ENCODE assay signal across 20 cellular contexts in genomic region chr10:118291122-118291521, GRCh38. TPM values are rescaled to one million over a fixed set of nuclear protein-coding genes. Genes with fewer than 3 reads are reported as not detected.
DNase-seq lines count a peak whose midpoint lies in the region; ATAC-seq, FAIRE-seq and TF ChIP-seq lines count a peak whose summit lies in the region.
"Had no signal": no experiment of that assay in that cellular context is flagged by ENCODE, and none has a peak within 500 bp of the region (broad histone marks: within the 10 kb centered on the region; RNA-seq: fewer than 3 reads in every experiment).

No MANE protein-coding gene starts in this region.

- peak; percentile 63 for ATAC-seq in PC-3
- peak; percentile 52 for ATAC-seq in left colon
- no peak for ATAC-seq in GM18870 (IDR thresholded peaks at IDR 0.05; ENCODE audit: unreplicated experiment)

- CTCF ChIA-PET in PC-3 (lab: Charles Lee), result no interaction called here

- no peaks in the 10 kb centered on the region for H3K9me3 ChIP-seq in PC-3 (ENCODE audit: low read length)

- no peaks in the 10 kb centered on the region for H3K79me2 ChIP-seq in PC-3 (ENCODE audit: low read length)

- H3K4me3 ChIP-seq in PC-3 (ENCODE audit: low read length) (no peak overlapping the region), bronchial epithelial cell (ENCODE audit: low read depth, low read length) (no peak overlapping the region)
- H3K4me3 ChIP-seq: GM23248 had no signal

- H3K9ac ChIP-seq in PC-3 (ENCODE audit: low read length), result no peak overlapping the region
- H3K9ac ChIP-seq: GM23248 had no signal

- no peak overlapping the region for H3K4me2 ChIP-seq in PC-3 (ENCODE audit: low read length)

- no peaks in the 10 kb centered on the region for H3K36me3 ChIP-seq in PC-3 (ENCODE audit: low read depth, low read length)
- H3K36me3 ChIP-seq in bronchial epithelial cell (ENCODE audit: control insufficient read depth, insufficient read depth, low read length), result no peaks in the 10 kb centered on the region

- intact Hi-C loops in PC-3 (cut with micrococcal nuclease) (no loop called here), left colon (cut with DNase I, micrococcal nuclease) (no loop called here)

- peaks cover 6% of the 10 kb centered on the region for H3K27me3 ChIP-seq in PC-3 (ENCODE audit: low read length)
- no peaks in the 10 kb centered on the region for H3K27me3 ChIP-seq in bronchial epithelial cell (ENCODE audit: control insufficient read depth, insufficient read depth, low read length)

- POLR2A ChIA-PET in PC-3 (lab: Charles Lee; ENCODE audit: unreplicated experiment), result no interaction called here

- TF ChIP-seq CTCF in PC-3 (conservative IDR thresholded peaks at IDR 0.05; ENCODE audit: low read depth, low read length) (no peak), bronchial epithelial cell (IDR thresholded peaks at IDR 0.05; ENCODE audit: insufficient read depth, low read length, severe bottlenecking) (no peak)

- DNase-seq in PC-3 (no peak), bronchial epithelial cell (ENCODE audit: low read depth) (peak; percentile 36), left colon (no peak), NAMALWA (ENCODE audit: low spot score) (no peak)
- no peak for DNase-seq in stimulated activated CD4-positive, alpha-beta T cell treated with anti-CD3 and anti-CD28 coated beads, Interleukin-12 subunit alpha, Interleukin-12 subunit beta, amount 100 ng/mL, for 4 hours
- DNase-seq: C1 segment of cervical spinal cord; Calu3; CD4-positive, alpha-beta memory T cell; COR-L47; DMS53; DMS79 treated with DMSO at 0.1 percent for 48 hours; GF-D8; GM23248; H7; HCEC 1CT had no signal

- no peaks in the 10 kb centered on the region for H3K9me2 ChIP-seq in PC-3 (replicated peaks; ENCODE audit: low read length)

- no peaks in the 10 kb centered on the region for H4K20me1 ChIP-seq in PC-3 (ENCODE audit: low read length)

- H2AFZ ChIP-seq in PC-3 (ENCODE audit: low read length), result no peak overlapping the region
- H2AFZ ChIP-seq: GM23248 had no signal

- no peaks in the 10 kb centered on the region for H3K4me1 ChIP-seq in PC-3 (ENCODE audit: insufficient read depth, low read length)

- H3F3A ChIP-seq in PC-3 (ENCODE audit: low read length, unreplicated experiment), result no peaks in the 10 kb centered on the region

- BruUV-seq in PC-3 (replicated peaks; lab: Mats Ljungman, UMichigan), result no TSS peak

- no peak for FAIRE-seq in bronchial epithelial cell (lab: Jason Lieb, UNC)
- FAIRE-seq: GM12891, GM18507, GM19239, H1 had no signal

- no peak overlapping the region for H3K27ac ChIP-seq in PC-3 (ENCODE audit: low read length)
- H3K27ac ChIP-seq: GM23248 had no signal

RNA-seq across cellular contexts. Expression of gene FAM204A, which starts 51.0 kb away (rescaled TPM):
- total RNA-seq in PC-3 (2014; rRNA removed), result 27.3 and 34.2 TPM in 2 replicates
- 51.9 and 62.2 TPM in 2 replicates for total RNA-seq in bronchial epithelial cell
- 10 to 100 TPM; 48.8 to 49.5 TPM for total RNA-seq in left colon
